In the genomic region with DNA sequence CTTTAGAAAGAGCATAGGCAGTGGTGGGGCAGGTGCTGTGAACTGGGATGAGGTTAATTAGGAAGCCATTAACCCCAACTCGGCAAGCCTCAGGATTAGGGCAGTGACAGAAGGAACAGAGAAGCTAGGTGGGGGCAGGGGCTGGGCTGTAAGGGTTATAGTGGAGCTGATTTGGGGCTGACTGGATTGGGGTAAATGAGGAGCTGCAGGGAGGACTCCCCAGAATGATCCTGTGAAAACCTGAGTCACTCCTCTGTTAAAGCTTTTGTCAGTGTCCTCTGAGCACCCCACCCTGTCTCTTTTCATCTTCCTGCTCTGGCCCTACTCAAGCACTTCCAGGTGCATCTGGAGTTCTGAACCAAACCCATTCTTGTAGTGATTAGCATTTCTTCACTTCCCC, we compare ENCODE assay signal across 23 cellular contexts. TPM values are rescaled to one million over a fixed set of nuclear protein-coding genes. Genes with fewer than 3 reads are reported as not detected.
DNase-seq lines count a peak whose midpoint lies in the region; ATAC-seq, FAIRE-seq and TF ChIP-seq lines count a peak whose summit lies in the region.
"Had no signal": no experiment of that assay in that cellular context is flagged by ENCODE, and none has a peak within 500 bp of the region (broad histone marks: within the 10 kb centered on the region; RNA-seq: fewer than 3 reads in every experiment).

No MANE protein-coding gene starts in this region.

- no peak for TF ChIP-seq POLR2A in GM12892 (IDR thresholded peaks at IDR 0.05; ENCODE audit: low read depth, low read length)

- peaks cover 16% of the 10 kb centered on the region for H3K36me3 Mint-ChIP-seq in CD4-positive, CD25-positive, alpha-beta regulatory T cell
- H3K36me3 Mint-ChIP-seq in CD8-positive, alpha-beta memory T cell: peaks cover 0 to 39% (median 8%) of the 10 kb centered on the region in 3 donors
- peaks cover 57% of the 10 kb centered on the region for H3K36me3 Mint-ChIP-seq in activated T-helper 17 cell treated with anti-CD3 and anti-CD28 coated beads, Interleukin-2, amount 50 U/mL, for 72 hours (ENCODE audit: low read depth)
- peaks cover 0 to 35% (median 0%) of the 10 kb centered on the region in 3 donors for H3K36me3 Mint-ChIP-seq in naive thymus-derived CD8-positive, alpha-beta T cell

- FAIRE-seq in GM12892 (lab: Jason Lieb, UNC): no peak
- FAIRE-seq: GM19239 had no signal

- H3K4me3 Mint-ChIP-seq in CD4-positive, CD25-positive, alpha-beta regulatory T cell: peak overlapping the region; percentile 45 to 90 (median 72)
- peak overlapping the region in 5 of 7 donors; percentile 1 to 80 (median 49) for H3K4me3 Mint-ChIP-seq in CD8-positive, alpha-beta memory T cell
- no peak overlapping the region for H3K4me3 Mint-ChIP-seq in activated T-helper 17 cell treated with anti-CD3 and anti-CD28 coated beads, Interleukin-2, amount 50 U/mL, for 72 hours
- H3K4me3 Mint-ChIP-seq in naive thymus-derived CD8-positive, alpha-beta T cell: peak overlapping the region in 9 of 10 donors; percentile 5 to 58 (median 37)

- ATAC-seq in CD4-positive, CD25-positive, alpha-beta regulatory T cell (ENCODE audit: low read depth in 2 of 2): no peak
- no peak for ATAC-seq in activated T-helper 17 cell treated with anti-CD3 and anti-CD28 coated beads, Interleukin-2, amount 50 U/mL, for 72 hours (replicated peaks)
- ATAC-seq in naive thymus-derived CD8-positive, alpha-beta T cell: no peak
- ATAC-seq in HG03097 (IDR thresholded peaks at IDR 0.05; ENCODE audit: low FRiP score, unreplicated experiment): no peak
- ATAC-seq: body of pancreas had no signal

- no peak overlapping the region for H3K27ac ChIP-seq in CD4-positive, CD25-positive, alpha-beta regulatory T cell (ENCODE audit: insufficient read depth, low read length, poor library complexity, severe bottlenecking)
- H3K27ac ChIP-seq in CD8-positive, alpha-beta memory T cell (ENCODE audit: low read depth, low read length): no peak overlapping the region
- H3K27ac ChIP-seq: body of pancreas, SJCRH30 had no signal

- H3K9me3 ChIP-seq in CD4-positive, CD25-positive, alpha-beta regulatory T cell (ENCODE audit: control insufficient read depth in 2 of 2, low read length in 2 of 2): no peaks in the 10 kb centered on the region
- H3K9me3 ChIP-seq in CD8-positive, alpha-beta memory T cell (ENCODE audit: low read length): no peaks in the 10 kb centered on the region
- H3K9me3 ChIP-seq: body of pancreas, SJCRH30, vagina had no signal

- no peaks in the 10 kb centered on the region for H3K27me3 ChIP-seq in CD4-positive, CD25-positive, alpha-beta regulatory T cell (ENCODE audit: control insufficient read depth, insufficient read depth, low read length)
- H3K27me3 ChIP-seq in CD8-positive, alpha-beta memory T cell (ENCODE audit: insufficient read depth, low read length, poor library complexity, severe bottlenecking): no peaks in the 10 kb centered on the region
- H3K27me3 ChIP-seq: body of pancreas, SJCRH30, vagina had no signal

- H3K9me3 Mint-ChIP-seq in CD4-positive, CD25-positive, alpha-beta regulatory T cell: no peaks in the 10 kb centered on the region
- H3K9me3 Mint-ChIP-seq in CD8-positive, alpha-beta memory T cell: no peaks in the 10 kb centered on the region
- no peaks in the 10 kb centered on the region for H3K9me3 Mint-ChIP-seq in activated T-helper 17 cell treated with anti-CD3 and anti-CD28 coated beads, Interleukin-2, amount 50 U/mL, for 72 hours
- no peaks in the 10 kb centered on the region for H3K9me3 Mint-ChIP-seq in naive thymus-derived CD8-positive, alpha-beta T cell

- H3K36me3 ChIP-seq in CD4-positive, CD25-positive, alpha-beta regulatory T cell (ENCODE audit: control insufficient read depth, insufficient read depth, low read length): peaks cover 11% of the 10 kb centered on the region
- no peaks in the 10 kb centered on the region for H3K36me3 ChIP-seq in CD8-positive, alpha-beta memory T cell (ENCODE audit: insufficient read depth, low read length)
- H3K36me3 ChIP-seq: vagina had no signal

- peaks cover 15 to 77% (median 51%) of the 10 kb centered on the region in 4 donors for H3K4me1 Mint-ChIP-seq in CD4-positive, CD25-positive, alpha-beta regulatory T cell
- H3K4me1 Mint-ChIP-seq in CD8-positive, alpha-beta memory T cell: peaks cover 49 to 73% (median 64%) of the 10 kb centered on the region in 3 donors
- peaks cover 24% of the 10 kb centered on the region for H3K4me1 Mint-ChIP-seq in activated T-helper 17 cell treated with anti-CD3 and anti-CD28 coated beads, Interleukin-2, amount 50 U/mL, for 72 hours
- H3K4me1 Mint-ChIP-seq in naive thymus-derived CD8-positive, alpha-beta T cell: peaks cover 30 to 70% (median 59%) of the 10 kb centered on the region in 4 donors

- no peak overlapping the region for H3K4me3 ChIP-seq in CD4-positive, CD25-positive, alpha-beta regulatory T cell (ENCODE audit: low read depth, low read length)
- H3K4me3 ChIP-seq in CD8-positive, alpha-beta memory T cell (ENCODE audit: low read length): no peak overlapping the region
- H3K4me3 ChIP-seq: body of pancreas, SJCRH30, vagina had no signal

- H3K27me3 Mint-ChIP-seq in CD4-positive, CD25-positive, alpha-beta regulatory T cell: no peaks in the 10 kb centered on the region
- peaks cover 0 to 1% of the 10 kb centered on the region in 2 donors for H3K27me3 Mint-ChIP-seq in CD8-positive, alpha-beta memory T cell
- no peaks in the 10 kb centered on the region for H3K27me3 Mint-ChIP-seq in activated T-helper 17 cell treated with anti-CD3 and anti-CD28 coated beads, Interleukin-2, amount 50 U/mL, for 72 hours
- H3K27me3 Mint-ChIP-seq in naive thymus-derived CD8-positive, alpha-beta T cell: no peaks in the 10 kb centered on the region

- CTCF ChIA-PET in CD8-positive, alpha-beta memory T cell (lab: Charles Lee): no interaction called here

- POLR2A ChIA-PET in CD8-positive, alpha-beta memory T cell (lab: Charles Lee): no interaction called here
- POLR2A ChIA-PET in naive thymus-derived CD8-positive, alpha-beta T cell (lab: Charles Lee): interaction anchor here (0.6 kb wide), 2 partner anchors 9 to 17 kb away, joined by 3 to 4 read pairs; no protein-coding TSS in a partner anchor

- H3K27ac Mint-ChIP-seq in CD4-positive, CD25-positive, alpha-beta regulatory T cell: peak overlapping the region in 1 of 3 donors; percentile 58
- peak overlapping the region in 5 of 8 donors; percentile 42 to 85 (median 78) for H3K27ac Mint-ChIP-seq in CD8-positive, alpha-beta memory T cell
- peak overlapping the region; percentile 77 for H3K27ac Mint-ChIP-seq in activated T-helper 17 cell treated with anti-CD3 and anti-CD28 coated beads, Interleukin-2, amount 50 U/mL, for 72 hours
- peak overlapping the region in 7 of 10 donors; percentile 29 to 81 (median 49) for H3K27ac Mint-ChIP-seq in naive thymus-derived CD8-positive, alpha-beta T cell

- H3K4me1 ChIP-seq in CD4-positive, CD25-positive, alpha-beta regulatory T cell (ENCODE audit: control insufficient read depth, insufficient read depth, low read length, poor library complexity, severe bottlenecking): peaks cover 40% of the 10 kb centered on the region
- H3K4me1 ChIP-seq in CD8-positive, alpha-beta memory T cell (ENCODE audit: insufficient read depth, low read length): peaks cover 50% of the 10 kb centered on the region

- no peak for DNase-seq in CD4-positive, CD25-positive, alpha-beta regulatory T cell
- no peak for DNase-seq in CD8-positive, alpha-beta memory T cell
- DNase-seq in naive thymus-derived CD8-positive, alpha-beta T cell: no peak
- DNase-seq in DMS53 treated with DMSO at 0.1 percent for 48 hours (lab: John Stamatoyannopoulos, UW; ENCODE audit: unreplicated experiment) (no peak), GM12892 (ENCODE audit: insufficient read length) (no peak)
- DNase-seq: activated naive CD4-positive, alpha-beta T cell; AML-193; body of pancreas; Calu3; cortex of kidney; foreskin melanocyte; HCEC 1CT; Karpas-422; midbrain; NCI-H1092 treated with DMSO at 0.1 percent for 48 hours; NCI-H2081; NCI-H510A treated with DMSO at 0.1 percent for 48 hours; SJCRH30; stimulated activated CD4-positive, alpha-beta T cell treated with anti-CD3 and anti-CD28 coated beads, Interleukin-2, amount 100 ng/mL, for 24 hours had no signal

RNA-seq across cellular contexts. Expression of a gene that starts 4.4 kb away (rescaled TPM):
- 217 TPM for total RNA-seq in CD4-positive, CD25-positive, alpha-beta regulatory T cell
- 10 to 100 TPM; 51.9 to 67.0 (median 64.7) TPM for polyA plus RNA-seq in CD4-positive, CD25-positive, alpha-beta regulatory T cell
- total RNA-seq in CD8-positive, alpha-beta memory T cell: 100 to 1,000 TPM; 141 to 143 TPM
- 92.0 TPM for polyA plus RNA-seq in CD8-positive, alpha-beta memory T cell
- 100 to 1,000 TPM; 135 to 137 TPM for total RNA-seq in activated T-helper 17 cell treated with anti-CD3 and anti-CD28 coated beads, Interleukin-2, amount 50 U/mL, for 72 hours
- total RNA-seq in naive thymus-derived CD8-positive, alpha-beta T cell: 100 to 1,000 TPM; 242 to 252 TPM
- 10 to 100 TPM; 50.7 to 73.3 (median 58.2) TPM for polyA plus RNA-seq in naive thymus-derived CD8-positive, alpha-beta T cell
- polyA plus RNA-seq in GM12892 (2012; ENCODE audit: missing spikeins): 53.2 TPM
